ENCODE assay signal across 14 cellular contexts in genomic region chr22:24400037-24400725, GRCh38. TPM values are rescaled to one million over a fixed set of nuclear protein-coding genes. Genes with fewer than 3 reads are reported as not detected.
DNase-seq lines count a peak whose midpoint lies in the region; ATAC-seq and TF ChIP-seq lines count a peak whose summit lies in the region.
"Had no signal": no experiment of that assay in that cellular context is flagged by ENCODE, and none has a peak within 500 bp of the region (broad histone marks: within the 10 kb centered on the region; RNA-seq: fewer than 3 reads in every experiment).

No MANE protein-coding gene starts in this region.

- 82% methylated on average over 8 of the region's 8 CpGs for WGBS in GM23248 (ENCODE audit: low coverage in 1 of 2, low lambda C conversion rate in 2 of 2, missing lambda C conversion rate in 2 of 2), 2 experiments

- no peak for ATAC-seq in activated CD8-positive, alpha-beta T cell treated with anti-CD3 and anti-CD28 coated beads, Interleukin-2, amount 10 ng/mL, durations not matched to agents 7 days and 5 days
- ATAC-seq in gastrocnemius medialis (no peak), HG02970 (IDR thresholded peaks at IDR 0.05; ENCODE audit: low FRiP score, unreplicated experiment) (no peak), GM18907 (IDR thresholded peaks at IDR 0.05; ENCODE audit: unreplicated experiment) (no peak)

- H3K4me1 Mint-ChIP-seq in activated CD8-positive, alpha-beta T cell treated with anti-CD3 and anti-CD28 coated beads, Interleukin-2, amount 10 ng/mL, durations not matched to agents 7 days and 5 days (ENCODE audit: low read depth): peaks cover 51% of the 10 kb centered on the region

- in situ Hi-C loops in GM23248 (cut with MboI): no loop called here
- in situ Hi-C loops in gastrocnemius medialis (cut with MboI; ENCODE audit: low sequenced_read_pairs in 4 of 4): no loop called here

- no peak overlapping the region for H3K9ac ChIP-seq in GM23248

- POLR2A ChIA-PET in activated CD8-positive, alpha-beta T cell treated with anti-CD3 and anti-CD28 coated beads, Interleukin-2, amount 10 ng/mL, durations not matched to agents 7 days and 5 days (lab: Charles Lee): no interaction called here

- no peak for TF ChIP-seq POLR2A in gastrocnemius medialis (IDR thresholded peaks at IDR 0.05)

- CTCF ChIA-PET in activated CD8-positive, alpha-beta T cell treated with anti-CD3 and anti-CD28 coated beads, Interleukin-2, amount 10 ng/mL, durations not matched to agents 7 days and 5 days (lab: Charles Lee): interaction anchor here (1.1 to 1.9 kb wide), 3 partner anchors 9 to 103 kb away, joined by 3 to 6 read pairs (median 4); no protein-coding TSS in a partner anchor

- peaks cover 47% of the 10 kb centered on the region for H3K36me3 Mint-ChIP-seq in activated CD8-positive, alpha-beta T cell treated with anti-CD3 and anti-CD28 coated beads, Interleukin-2, amount 10 ng/mL, durations not matched to agents 7 days and 5 days (ENCODE audit: low read depth)

- H3K9me2 ChIP-seq in GM23248 (ENCODE audit: insufficient read depth): no peaks in the 10 kb centered on the region

- H3K9me3 ChIP-seq in GM23248 (ENCODE audit: low read depth) (no peaks in the 10 kb centered on the region), gastrocnemius medialis (no peaks in the 10 kb centered on the region)
- H3K9me3 ChIP-seq: vagina had no signal

- TF ChIP-seq CTCF in GM12864 (IDR thresholded peaks at IDR 0.05; ENCODE audit: low read depth, low read length, missing control alignments) (no peak), gastrocnemius medialis (IDR thresholded peaks at IDR 0.05 in 4 of 5, conservative IDR thresholded peaks at IDR 0.05 in 1 of 5) (no peak)

- H3K36me3 ChIP-seq in GM23248 (ENCODE audit: low read depth) (peaks cover 23% of the 10 kb centered on the region; the same call in 1 of the 2 replicates), gastrocnemius medialis (peaks cover 0 to 3% of the 10 kb centered on the region in 2 donors)

- no peaks in the 10 kb centered on the region for H3K9me3 Mint-ChIP-seq in activated CD8-positive, alpha-beta T cell treated with anti-CD3 and anti-CD28 coated beads, Interleukin-2, amount 10 ng/mL, durations not matched to agents 7 days and 5 days (ENCODE audit: insufficient read depth)

- H3K4me3 ChIP-seq in GM12864 (ENCODE audit: low read depth, low read length) (peak overlapping the region; percentile 41), GM23248 (no peak overlapping the region), gastrocnemius medialis (no peak overlapping the region)
- H3K4me3 ChIP-seq: SK-N-MC, vagina had no signal

- H3K4me3 Mint-ChIP-seq in activated CD8-positive, alpha-beta T cell treated with anti-CD3 and anti-CD28 coated beads, Interleukin-2, amount 10 ng/mL, durations not matched to agents 7 days and 5 days: no peak overlapping the region

- DNase-seq in GM12864 (ENCODE audit: low read depth) (no peak), GM23248 (no peak), gastrocnemius medialis (no peak), mucosa of gallbladder (ENCODE audit: low spot score) (no peak)
- DNase-seq in activated CD8-positive, alpha-beta T cell treated with anti-CD3 and anti-CD28 coated beads, Interleukin-2, amount 10 ng/mL, durations not matched to agents 7 days and 5 days: no peak
- DNase-seq: aorta, GOT3, hypothalamus, NCI-H345, retina had no signal

- H3K27me3 ChIP-seq in GM23248 (replicated peaks; ENCODE audit: insufficient read depth): no peaks in the 10 kb centered on the region
- no peaks in the 10 kb centered on the region for H3K27me3 ChIP-seq in gastrocnemius medialis
- H3K27me3 ChIP-seq: vagina had no signal

- peak overlapping the region; percentile 18 for H3K27ac Mint-ChIP-seq in activated CD8-positive, alpha-beta T cell treated with anti-CD3 and anti-CD28 coated beads, Interleukin-2, amount 10 ng/mL, durations not matched to agents 7 days and 5 days

- intact Hi-C loops in gastrocnemius medialis (cut with DNase I; ENCODE audit: low total_unique reads): no loop called here

- H3K27me3 Mint-ChIP-seq in activated CD8-positive, alpha-beta T cell treated with anti-CD3 and anti-CD28 coated beads, Interleukin-2, amount 10 ng/mL, durations not matched to agents 7 days and 5 days (ENCODE audit: low read depth): no peaks in the 10 kb centered on the region

- no peaks in the 10 kb centered on the region for H4K20me1 ChIP-seq in GM23248 (ENCODE audit: insufficient read depth)

- H2AFZ ChIP-seq in GM23248: no peak overlapping the region

- H3K4me1 ChIP-seq in GM23248 (ENCODE audit: insufficient read depth): peaks cover 29% of the 10 kb centered on the region
- peaks cover 36 to 72% of the 10 kb centered on the region in 2 donors for H3K4me1 ChIP-seq in gastrocnemius medialis

- H3K27ac ChIP-seq in GM23248: no peak overlapping the region
- H3K27ac ChIP-seq in gastrocnemius medialis: peak overlapping the region in 3 of 4 donors; percentile 82 to 90 (median 89)
- H3K27ac ChIP-seq: SK-N-MC had no signal

- H3F3A ChIP-seq in GM23248 (ENCODE audit: insufficient read depth): peaks cover 21% of the 10 kb centered on the region

- H3K79me2 ChIP-seq in GM23248 (ENCODE audit: insufficient read depth): peaks cover 9% of the 10 kb centered on the region; the same call in 1 of the 2 replicates

- H3K4me2 ChIP-seq in GM23248 (ENCODE audit: unreplicated experiment): peak overlapping the region; percentile 51

RNA-seq across cellular contexts. Expression of gene ADORA2A, which starts 27.2 kb away (rescaled TPM):
- total RNA-seq in GM23248 (2014; rRNA removed; shearing (Covaris generic)): 0.54 and 0.89 TPM in 2 replicates
- polyA plus RNA-seq in GM23248 (2016; fragmentation: Nextera tagmentation; extraction: Ambion mirVana): 0.30 and 0.64 TPM in 2 replicates
- total RNA-seq in activated CD8-positive, alpha-beta T cell treated with anti-CD3 and anti-CD28 coated beads, Interleukin-2, amount 10 ng/mL, durations not matched to agents 7 days and 5 days: 10 to 100 TPM; 20.3 to 20.4 TPM
- total RNA-seq in gastrocnemius medialis: 1 to 10 TPM in 3 of 4 donors, under 1 TPM in 1; 0.39 to 3.6 (median 1.2) TPM
- 4.1 TPM for total RNA-seq in mucosa of gallbladder
